In the genomic region with DNA sequence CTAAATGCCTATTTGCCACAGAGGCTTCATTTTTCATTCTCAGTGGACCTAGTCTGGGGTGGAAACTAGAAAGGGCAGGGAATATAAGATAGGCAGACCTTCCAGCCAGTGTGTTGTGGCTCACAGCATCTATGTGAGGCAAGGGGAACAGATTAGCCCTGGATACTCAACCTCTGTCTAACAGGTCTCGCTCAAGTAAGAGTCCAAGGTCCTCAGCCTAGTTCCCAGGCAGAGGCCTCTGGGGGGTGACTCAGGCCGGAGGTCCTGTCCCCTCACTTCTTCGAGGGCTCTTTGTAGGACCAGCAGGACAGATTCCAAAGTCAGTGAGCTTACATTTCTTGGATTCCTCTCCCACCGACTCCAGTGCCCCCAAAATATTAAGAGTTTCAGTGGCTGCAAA, we compare ENCODE assay signal across 18 cellular contexts.
"Had no signal": no experiment of that assay in that cellular context is flagged by ENCODE, and none has a peak within 500 bp of the region (broad histone marks: within the 10 kb centered on the region; RNA-seq: fewer than 3 reads in every experiment).

No MANE protein-coding gene starts in this region.

- H3K27me3 Mint-ChIP-seq: naive B cell; stimulated activated naive CD8-positive, alpha-beta T cell treated with anti-CD3 and anti-CD28 coated beads, Interleukin-15, Interleukin-2, amounts not matched to agents 100 ng/mL and 50 ng/mL, for 24 hours had no signal

- H3K27ac ChIP-seq: coronary artery, heart left ventricle, neutrophil, sigmoid colon, skin epidermis, testis, tibial nerve, upper lobe of right lung, vagina had no signal

- H3K4me3 Mint-ChIP-seq: naive B cell; nephron; stimulated activated naive CD8-positive, alpha-beta T cell treated with anti-CD3 and anti-CD28 coated beads, Interleukin-15, Interleukin-2, amounts not matched to agents 100 ng/mL and 50 ng/mL, for 24 hours had no signal

- H3K27ac Mint-ChIP-seq: nephron; stimulated activated naive CD8-positive, alpha-beta T cell treated with anti-CD3 and anti-CD28 coated beads, Interleukin-15, Interleukin-2, amounts not matched to agents 100 ng/mL and 50 ng/mL, for 24 hours had no signal

- H3K27me3 ChIP-seq: heart left ventricle, neutrophil, sigmoid colon, testis, tibial nerve, upper lobe of right lung, vagina had no signal

- H3K9me3 Mint-ChIP-seq: naive B cell; nephron; stimulated activated naive CD8-positive, alpha-beta T cell treated with anti-CD3 and anti-CD28 coated beads, Interleukin-15, Interleukin-2, amounts not matched to agents 100 ng/mL and 50 ng/mL, for 24 hours had no signal

- H3K4me1 ChIP-seq: vagina had no signal

- ATAC-seq: heart left ventricle, upper lobe of right lung had no signal

- H3K4me3 ChIP-seq: coronary artery, heart left ventricle, sigmoid colon, skin epidermis, testis, tibial nerve, upper lobe of right lung, vagina had no signal

- DNase-seq: effector CD4-positive, alpha-beta T cell; foreskin melanocyte; heart left ventricle; hypothalamus; kidney glomerular epithelial cell; mesendoderm; naive B cell; sigmoid colon; stimulated activated CD4-positive, alpha-beta T cell treated with anti-CD3 and anti-CD28 coated beads, Interleukin-2, amount 100 ng/mL, for 48 hours; testis; upper lobe of right lung had no signal

- H3K9me3 ChIP-seq: heart left ventricle, neutrophil, sigmoid colon, testis, tibial nerve, upper lobe of right lung, vagina had no signal
